In the genomic region with DNA sequence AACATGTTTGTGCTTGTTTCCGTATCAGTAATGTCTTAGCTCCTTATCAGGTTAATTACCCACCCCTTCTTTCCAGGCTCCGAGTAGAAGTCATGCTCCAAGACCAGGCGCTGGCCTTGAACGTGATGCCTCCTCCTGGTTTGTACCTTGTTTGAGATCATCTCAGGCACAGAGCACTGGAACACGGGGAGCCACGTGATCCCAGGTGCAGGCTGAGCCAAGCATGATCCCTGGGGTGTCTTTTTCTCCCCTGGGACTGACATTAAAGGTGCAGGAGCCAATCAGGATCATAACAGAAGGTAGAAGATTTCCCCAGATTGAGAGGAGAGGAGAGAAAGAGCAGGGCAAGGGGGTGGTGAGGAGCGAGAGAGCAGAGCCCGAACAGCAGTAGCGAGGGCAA, we compare ENCODE assay signal across 18 cellular contexts.
"Had no signal": no experiment of that assay in that cellular context is flagged by ENCODE, and none has a peak within 500 bp of the region (broad histone marks: within the 10 kb centered on the region; RNA-seq: fewer than 3 reads in every experiment).

No MANE protein-coding gene starts in this region.

- H3K36me3 ChIP-seq: heart left ventricle, neural progenitor cell, ovary had no signal

- ATAC-seq: left ventricle myocardium superior had no signal

- DNase-seq: effector CD4-positive, alpha-beta T cell; foreskin melanocyte; hippocampal formation; left ventricle myocardium superior; mesenchymal stem cell; midbrain; naive B cell; nucleus accumbens; ovary; right cardiac atrium; stimulated activated CD4-positive, alpha-beta T cell treated with anti-CD3 and anti-CD28 coated beads, Interleukin-2, amount 100 ng/mL, for 48 hours; stimulated activated naive CD4-positive, alpha-beta T cell treated with Interleukin-2 at 50 U/mL for 16 hours; trophoblast cell had no signal

- H3K4me1 ChIP-seq: neural progenitor cell had no signal

- H3K9me3 Mint-ChIP-seq: naive B cell had no signal

- H3K27me3 ChIP-seq: heart left ventricle, neural progenitor cell, ovary had no signal

- H3K4me3 Mint-ChIP-seq: neural progenitor cell had no signal

- H3K4me3 ChIP-seq: coronary artery, heart left ventricle, lung, neural progenitor cell, ovary, smooth muscle cell had no signal

- H3K27ac ChIP-seq: coronary artery, heart left ventricle, neural progenitor cell, ovary had no signal

- H3K27ac Mint-ChIP-seq: neural progenitor cell had no signal

- H3K9me3 ChIP-seq: heart left ventricle, ovary had no signal

- H3K36me3 Mint-ChIP-seq: naive B cell, neural progenitor cell had no signal

- H3K27me3 Mint-ChIP-seq: naive B cell had no signal
